17 cellular contexts compared by ENCODE assay signal in genomic region chr4:186266699-186267467, GRCh38. TPM values are rescaled to one million over a fixed set of nuclear protein-coding genes. Genes with fewer than 3 reads are reported as not detected.
A peak's percentile ranks its signal among the peaks of the same experiment; 100 is the strongest.
DNase-seq lines count a peak whose midpoint lies in the region; TF ChIP-seq lines count a peak whose summit lies in the region.
"Had no signal": no experiment of that assay in that cellular context is flagged by ENCODE, and none has a peak within 500 bp of the region (broad histone marks: within the 10 kb centered on the region; RNA-seq: fewer than 3 reads in every experiment).

No MANE protein-coding gene starts in this region.

- H3K4me3 ChIP-seq in choroid plexus epithelial cell (ENCODE audit: low read depth, low read length): no peak overlapping the region
- peak overlapping the region in 1 of 2 donors; percentile 47 for H3K4me3 ChIP-seq in neuronal stem cell (ENCODE audit: low read length in 2 of 2)
- no peak overlapping the region for H3K4me3 ChIP-seq in BE2C (ENCODE audit: low read depth, low read length)
- H3K4me3 ChIP-seq: esophagus muscularis mucosa had no signal

- H3K18ac ChIP-seq in neuronal stem cell (ENCODE audit: low read length): no peak overlapping the region

- peak overlapping the region; percentile 85 for H2AFZ ChIP-seq in neuronal stem cell (ENCODE audit: low read length)

- H2BK12ac ChIP-seq in neuronal stem cell (ENCODE audit: low read length): no peak overlapping the region

- H3K27me3 Mint-ChIP-seq in HFFc6 (ENCODE audit: insufficient read depth): peaks cover 4% of the 10 kb centered on the region

- no CpG with 5 or more reads among the region's 8 CpGs for WGBS in neuronal stem cell (ENCODE audit: extremely low coverage in 2 of 2, insufficient read length in 2 of 2, insufficient replicate concordance in 1 of 2), 2 donors

- H3K9me3 ChIP-seq in neuronal stem cell (replicated peaks in 1 of 2; ENCODE audit: control insufficient read depth in 2 of 2, insufficient read depth in 1 of 2, low read depth in 1 of 2, low read length in 2 of 2): no peaks in the 10 kb centered on the region
- no peaks in the 10 kb centered on the region for H3K9me3 ChIP-seq in BE2C
- H3K9me3 ChIP-seq: esophagus muscularis mucosa had no signal

- no peak overlapping the region for H4K8ac ChIP-seq in neuronal stem cell (ENCODE audit: low read depth, low read length)

- no peak overlapping the region for H3K27ac ChIP-seq in neuronal stem cell (replicated peaks; ENCODE audit: low read length)
- H3K27ac ChIP-seq: esophagus muscularis mucosa had no signal

- H3K36me3 ChIP-seq in neuronal stem cell (replicated peaks in 1 of 2; ENCODE audit: control insufficient read depth in 2 of 2, insufficient read depth in 2 of 2, low read length in 2 of 2) (no peaks in the 10 kb centered on the region), BE2C (no peaks in the 10 kb centered on the region)
- H3K36me3 ChIP-seq: esophagus muscularis mucosa had no signal

- H3K27ac Mint-ChIP-seq in HFFc6: no peak overlapping the region
- H3K27ac Mint-ChIP-seq: IgD-negative memory B cell; stimulated activated naive B cell treated with anti-CD40 and anti-IgM and Interleukin-4, amounts not matched to agents 10 μg/mL and 1 μg/mL and 100 μg/mL, for 72 hours had no signal

- H3K9me3 Mint-ChIP-seq in HFFc6: no peaks in the 10 kb centered on the region
- H3K9me3 Mint-ChIP-seq: central memory CD8-positive, alpha-beta T cell had no signal

- H3K4me1 ChIP-seq in neuronal stem cell (ENCODE audit: control insufficient read depth in 2 of 2, insufficient read depth in 1 of 2, low read depth in 1 of 2, low read length in 2 of 2) (peaks cover 0 to 12% of the 10 kb centered on the region in 2 donors), BE2C (no peaks in the 10 kb centered on the region)
- H3K4me1 ChIP-seq: esophagus muscularis mucosa had no signal

- H2BK120ac ChIP-seq in neuronal stem cell (ENCODE audit: low read depth, low read length): no peak overlapping the region

- TF ChIP-seq CTCF in choroid plexus epithelial cell (conservative IDR thresholded peaks at IDR 0.05; ENCODE audit: low read depth, low read length) (no peak), HFFc6 (IDR thresholded peaks at IDR 0.05) (no peak), BE2C (IDR thresholded peaks at IDR 0.05; ENCODE audit: low read depth, low read length) (no peak)

- H4K91ac ChIP-seq in neuronal stem cell (ENCODE audit: low read depth, low read length, poor library complexity): no peak overlapping the region

- H3K79me1 ChIP-seq in neuronal stem cell (ENCODE audit: low read depth, low read length): no peaks in the 10 kb centered on the region

- H3K36me3 Mint-ChIP-seq in HFFc6 (ENCODE audit: low read depth): no peaks in the 10 kb centered on the region
- H3K36me3 Mint-ChIP-seq: IgD-negative memory B cell; stimulated activated naive B cell treated with anti-CD40 and anti-IgM and Interleukin-4, amounts not matched to agents 10 μg/mL and 1 μg/mL and 100 μg/mL, for 72 hours had no signal

- H3K4me3 Mint-ChIP-seq in HFFc6: no peak overlapping the region
- H3K4me3 Mint-ChIP-seq: central memory CD8-positive, alpha-beta T cell; IgD-negative memory B cell; stimulated activated naive B cell treated with anti-CD40 and anti-IgM and Interleukin-4, amounts not matched to agents 10 μg/mL and 1 μg/mL and 100 μg/mL, for 72 hours had no signal

- peaks cover 0 to 9% (median 0%) of the 10 kb centered on the region in 3 experiments for H3K27me3 ChIP-seq in neuronal stem cell (ENCODE audit: control insufficient read depth in 3 of 3, insufficient read depth in 3 of 3, low read depth in 1 of 3, low read length in 3 of 3)
- H3K27me3 ChIP-seq in BE2C: peaks cover 18% of the 10 kb centered on the region

- no peak overlapping the region for H3K4me2 ChIP-seq in neuronal stem cell (ENCODE audit: insufficient read depth, low read length, poor library complexity, severe bottlenecking)

- H3K4ac ChIP-seq in neuronal stem cell (ENCODE audit: low read length): no peak overlapping the region

- no peak overlapping the region for H3K23ac ChIP-seq in neuronal stem cell (ENCODE audit: low read depth, low read length, poor library complexity)

- H3K4me1 Mint-ChIP-seq in HFFc6 (ENCODE audit: low read depth): no peaks in the 10 kb centered on the region
- H3K4me1 Mint-ChIP-seq: central memory CD8-positive, alpha-beta T cell; IgD-negative memory B cell; stimulated activated naive B cell treated with anti-CD40 and anti-IgM and Interleukin-4, amounts not matched to agents 10 μg/mL and 1 μg/mL and 100 μg/mL, for 72 hours had no signal

- H3K14ac ChIP-seq in neuronal stem cell (ENCODE audit: low read length): no peak overlapping the region

- H3K9ac ChIP-seq in neuronal stem cell (ENCODE audit: low read depth, low read length, poor library complexity): no peak overlapping the region

- no peak overlapping the region for H2BK5ac ChIP-seq in neuronal stem cell (ENCODE audit: low read length)

- H2BK15ac ChIP-seq in neuronal stem cell (ENCODE audit: low read length): no peak overlapping the region

- DNase-seq in GM03348 (ENCODE audit: low spot score) (peak; percentile 16), choroid plexus epithelial cell (ENCODE audit: low read depth) (peak; percentile 39), kidney tubule cell (ENCODE audit: low spot score) (peak; percentile 60), neuronal stem cell (ENCODE audit: low spot score) (peak; percentile 11), NCI-H187 (lab: John Stamatoyannopoulos, UW) (no peak), HFFc6 (no peak), BE2C (no peak)
- no peak for DNase-seq in stimulated activated naive CD4-positive, alpha-beta T cell (lab: John Stamatoyannopoulos, UW)
- DNase-seq: activated CD8-positive, alpha-beta memory T cell treated with anti-CD3 and anti-CD28 coated beads for 24 hours; NCI-H1417 treated with DMSO at 0.1 percent for 48 hours; Right ventricle myocardium superior; stimulated activated CD4-positive, alpha-beta T cell treated with anti-CD3 and anti-CD28 coated beads, Interleukin-4, amount 100 ng/mL, for 24 hours; stimulated activated naive B cell treated with anti-CD40 and anti-IgM and Interleukin-4, amounts not matched to agents 10 μg/mL and 1 μg/mL and 100 μg/mL, for 72 hours had no signal

- H2AK5ac ChIP-seq in neuronal stem cell (ENCODE audit: low read depth, low read length): no peak overlapping the region

RNA-seq across cellular contexts. Expression of gene F11, which starts 0.9 kb away (rescaled TPM):
- not detected for polyA plus RNA-seq in neuronal stem cell (2013, experiment 1 of 2)
- not detected for polyA plus RNA-seq in neuronal stem cell (2013, experiment 2 of 2)
- not detected for total RNA-seq in HFFc6 (2021; fragmentation: NEBNext Ultra II Directional; extraction: Animal tissue kit (Norgen Biotek cat#: 25700))
- polyA plus RNA-seq in BE2C (2012; ENCODE audit: insufficient read depth, insufficient read length, low read depth): not detected
- total RNA-seq: esophagus muscularis mucosa had no signal
- polyA plus RNA-seq: IgD-negative memory B cell, keratinocyte had no signal

RNA-seq across cellular contexts. Expression of gene KLKB1, which starts 39.6 kb away (rescaled TPM):
- 0.06 TPM for polyA plus RNA-seq in neuronal stem cell (2013, experiment 1 of 2)
- polyA plus RNA-seq in neuronal stem cell (2013, experiment 2 of 2): 0.03 TPM
- not detected for total RNA-seq in HFFc6 (2021; fragmentation: NEBNext Ultra II Directional; extraction: Animal tissue kit (Norgen Biotek cat#: 25700))
- not detected for polyA plus RNA-seq in BE2C (2012; ENCODE audit: insufficient read depth, insufficient read length, low read depth)

Comparison
In these comparisons a context has a peak if more than half of its experiments do, and no peak if none do; other contexts are left out.
1. DNase-seq: peak in GM03348 (single experiment), choroid plexus epithelial cell (single experiment), kidney tubule cell (single experiment) and neuronal stem cell (single experiment); none in NCI-H187 (0 of 2), stimulated activated naive CD4-positive, alpha-beta T cell (0 of 6), HFFc6 (single experiment) and BE2C (single experiment).